22 cellular contexts compared by ENCODE assay signal in genomic region chr7:21198929-21199328, GRCh38.
"Had no signal": no experiment of that assay in that cellular context is flagged by ENCODE, and none has a peak within 500 bp of the region (broad histone marks: within the 10 kb centered on the region; RNA-seq: fewer than 3 reads in every experiment).

No MANE protein-coding gene starts in this region.

- H3K4me1 ChIP-seq: Peyer's patch, SJCRH30 had no signal

- H3K4me3 ChIP-seq: PC-9, Peyer's patch, SJCRH30 had no signal

- ATAC-seq: Right ventricle myocardium inferior, SK-N-SH treated with all-trans-retinoic acid at 6 μM for 48 hours had no signal

- H3K9me3 ChIP-seq: Peyer's patch, SJCRH30 had no signal

- H3K36me3 ChIP-seq: Peyer's patch, SJCRH30 had no signal

- H3K27me3 ChIP-seq: Peyer's patch, SJCRH30 had no signal

- H3K27ac ChIP-seq: PC-9, Peyer's patch, SJCRH30 had no signal

- DNase-seq: Karpas-422; KG1; NCI-H1092 treated with DMSO at 0.1 percent for 48 hours; NCI-H1417 treated with DMSO at 0.1 percent for 48 hours; NCI-H146; NCI-H1694 treated with DMSO at 0.1 percent for 48 hours; NCI-H1930; NCI-H2107; NCI-H2171 treated with DMSO at 0.1 percent for 48 hours; NCI-H345; NCI-H446 treated with DMSO at 0.1 percent for 48 hours; NCI-H510A treated with DMSO at 0.1 percent for 48 hours; NCI-H526; NCI-H748 treated with DMSO at 0.1 percent for 48 hours; NK-92 treated with Interleukin-12 subunit alpha and Interleukin-12 subunit beta, amount 100 ng/mL, for 24 hours; PC-9; Peyer's patch; SHP77 treated with DMSO at 0.1 percent for 48 hours; SJCRH30; T-helper 2 cell had no signal
